1 cellular context compared by ENCODE assay signal in the genomic region with DNA sequence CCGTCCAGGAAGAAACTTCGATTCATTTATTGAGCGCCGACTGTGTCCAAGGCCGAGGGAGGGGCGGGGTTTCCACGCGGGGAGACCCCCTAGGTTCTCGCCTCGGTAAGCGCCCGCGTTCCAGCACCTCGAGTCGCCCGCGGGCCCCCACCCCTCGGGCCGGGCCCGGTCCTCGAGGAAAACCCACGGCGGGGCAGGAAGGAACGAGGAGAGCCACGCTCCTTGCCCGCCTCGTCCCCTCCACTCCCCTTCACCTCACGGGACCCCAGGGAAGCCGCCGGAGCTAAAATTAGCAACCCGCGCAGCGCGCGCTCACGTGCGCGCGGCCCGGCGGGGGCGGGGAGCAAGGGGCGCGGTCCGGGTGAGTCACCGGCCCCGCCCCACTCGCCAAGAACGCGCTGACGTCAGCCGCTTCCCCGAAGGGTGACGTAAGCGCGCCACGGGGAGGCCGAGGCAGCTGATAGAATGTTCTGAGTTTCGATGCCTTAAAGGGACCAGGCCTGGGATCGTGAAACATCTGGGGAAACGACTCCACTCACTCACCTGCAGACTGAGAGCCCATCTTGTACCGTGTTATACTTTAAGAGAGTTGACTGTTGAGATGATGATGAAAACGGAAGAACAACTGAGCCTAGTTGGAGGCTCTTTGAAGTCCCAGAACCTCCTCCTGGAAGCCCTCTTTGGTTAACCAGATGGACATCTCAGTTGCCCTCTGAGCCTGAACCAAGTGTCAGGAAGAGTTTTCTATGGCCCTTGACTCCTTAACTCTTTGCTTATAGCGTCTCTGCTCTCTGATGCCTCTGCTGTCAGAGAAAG.
TF ChIP-seq lines count a peak whose summit lies in the region.

No MANE protein-coding gene starts in this region.

TF ChIP-seq in HEK293, 187 proteins besides CTCF, POLR2A, EP300 and RAD21 (continued from another document and continues in another):
- TF ChIP-seq, protein P1, sequence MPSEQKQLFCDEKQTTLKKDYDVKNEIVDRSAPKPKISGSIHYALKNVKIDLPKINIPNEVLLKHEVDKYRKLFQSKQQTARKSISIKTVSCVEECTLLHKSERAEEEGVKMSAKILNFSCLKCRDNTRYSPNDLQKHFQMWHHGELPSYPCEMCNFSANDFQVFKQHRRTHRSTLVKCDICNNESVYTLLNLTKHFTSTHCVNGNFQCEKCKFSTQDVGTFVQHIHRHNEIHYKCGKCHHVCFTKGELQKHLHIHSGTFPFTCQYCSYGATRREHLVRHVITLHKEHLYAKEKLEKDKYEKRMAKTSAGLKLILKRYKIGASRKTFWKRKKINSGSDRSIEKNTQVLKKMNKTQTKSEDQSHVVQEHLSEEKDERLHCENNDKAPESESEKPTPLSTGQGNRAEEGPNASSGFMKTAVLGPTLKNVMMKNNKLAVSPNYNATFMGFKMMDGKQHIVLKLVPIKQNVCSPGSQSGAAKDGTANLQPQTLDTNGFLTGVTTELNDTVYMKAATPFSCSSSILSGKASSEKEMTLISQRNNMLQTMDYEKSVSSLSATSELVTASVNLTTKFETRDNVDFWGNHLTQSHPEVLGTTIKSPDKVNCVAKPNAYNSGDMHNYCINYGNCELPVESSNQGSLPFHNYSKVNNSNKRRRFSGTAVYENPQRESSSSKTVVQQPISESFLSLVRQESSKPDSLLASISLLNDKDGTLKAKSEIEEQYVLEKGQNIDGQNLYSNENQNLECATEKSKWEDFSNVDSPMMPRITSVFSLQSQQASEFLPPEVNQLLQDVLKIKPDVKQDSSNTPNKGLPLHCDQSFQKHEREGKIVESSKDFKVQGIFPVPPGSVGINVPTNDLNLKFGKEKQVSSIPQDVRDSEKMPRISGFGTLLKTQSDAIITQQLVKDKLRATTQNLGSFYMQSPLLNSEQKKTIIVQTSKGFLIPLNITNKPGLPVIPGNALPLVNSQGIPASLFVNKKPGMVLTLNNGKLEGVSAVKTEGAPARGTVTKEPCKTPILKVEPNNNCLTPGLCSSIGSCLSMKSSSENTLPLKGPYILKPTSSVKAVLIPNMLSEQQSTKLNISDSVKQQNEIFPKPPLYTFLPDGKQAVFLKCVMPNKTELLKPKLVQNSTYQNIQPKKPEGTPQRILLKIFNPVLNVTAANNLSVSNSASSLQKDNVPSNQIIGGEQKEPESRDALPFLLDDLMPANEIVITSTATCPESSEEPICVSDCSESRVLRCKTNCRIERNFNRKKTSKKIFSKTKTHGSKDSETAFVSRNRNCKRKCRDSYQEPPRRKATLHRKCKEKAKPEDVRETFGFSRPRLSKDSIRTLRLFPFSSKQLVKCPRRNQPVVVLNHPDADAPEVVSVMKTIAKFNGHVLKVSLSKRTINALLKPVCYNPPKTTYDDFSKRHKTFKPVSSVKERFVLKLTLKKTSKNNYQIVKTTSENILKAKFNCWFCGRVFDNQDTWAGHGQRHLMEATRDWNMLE (tag by site-specific recombination; conservative IDR thresholded peaks at IDR 0.05; ENCODE audit: low read depth) = 0 out of 2 replicates have a peak, but pooled peaks have one; percentile 44
- TF ChIP-seq ZSCAN30 (tag by site-specific recombination; IDR thresholded peaks at IDR 0.05) = 0 out of 2 replicates have a peak, but pooled peaks have one; percentile 13
- TF ChIP-seq, protein P2, sequence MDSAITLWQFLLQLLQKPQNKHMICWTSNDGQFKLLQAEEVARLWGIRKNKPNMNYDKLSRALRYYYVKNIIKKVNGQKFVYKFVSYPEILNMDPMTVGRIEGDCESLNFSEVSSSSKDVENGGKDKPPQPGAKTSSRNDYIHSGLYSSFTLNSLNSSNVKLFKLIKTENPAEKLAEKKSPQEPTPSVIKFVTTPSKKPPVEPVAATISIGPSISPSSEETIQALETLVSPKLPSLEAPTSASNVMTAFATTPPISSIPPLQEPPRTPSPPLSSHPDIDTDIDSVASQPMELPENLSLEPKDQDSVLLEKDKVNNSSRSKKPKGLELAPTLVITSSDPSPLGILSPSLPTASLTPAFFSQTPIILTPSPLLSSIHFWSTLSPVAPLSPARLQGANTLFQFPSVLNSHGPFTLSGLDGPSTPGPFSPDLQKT (IDR thresholded peaks at IDR 0.05; ENCODE audit: borderline replicate concordance, low read depth, low read length) = no peak
- no peak for TF ChIP-seq ZNF157 (tag by site-specific recombination; IDR thresholded peaks at IDR 0.05)
- 0 out of 2 replicates have a peak, but pooled peaks have one; percentile 54 for TF ChIP-seq ZNF561 (tag by site-specific recombination; IDR thresholded peaks at IDR 0.05; ENCODE audit: borderline replicate concordance)
- TF ChIP-seq KLF9 (tag by site-specific recombination; IDR thresholded peaks at IDR 0.05; ENCODE audit: low read depth) = peak; percentile 97
- TF ChIP-seq ZNF138 (tag by site-specific recombination; IDR thresholded peaks at IDR 0.05; ENCODE audit: borderline replicate concordance) = no peak
- TF ChIP-seq ZNF24 (tag by site-specific recombination; IDR thresholded peaks at IDR 0.05) = peak; percentile 76
- TF ChIP-seq ZNF335 (tag by site-specific recombination; conservative IDR thresholded peaks at IDR 0.05) = peak; percentile 48; the same call in 1 of the 2 replicates
- peak; percentile 90 for TF ChIP-seq KLF16 (tag by site-specific recombination; IDR thresholded peaks at IDR 0.05)
- no peak for TF ChIP-seq BCL11B (tag by site-specific recombination; IDR thresholded peaks at IDR 0.05; ENCODE audit: low read depth)
- TF ChIP-seq, protein P3, sequence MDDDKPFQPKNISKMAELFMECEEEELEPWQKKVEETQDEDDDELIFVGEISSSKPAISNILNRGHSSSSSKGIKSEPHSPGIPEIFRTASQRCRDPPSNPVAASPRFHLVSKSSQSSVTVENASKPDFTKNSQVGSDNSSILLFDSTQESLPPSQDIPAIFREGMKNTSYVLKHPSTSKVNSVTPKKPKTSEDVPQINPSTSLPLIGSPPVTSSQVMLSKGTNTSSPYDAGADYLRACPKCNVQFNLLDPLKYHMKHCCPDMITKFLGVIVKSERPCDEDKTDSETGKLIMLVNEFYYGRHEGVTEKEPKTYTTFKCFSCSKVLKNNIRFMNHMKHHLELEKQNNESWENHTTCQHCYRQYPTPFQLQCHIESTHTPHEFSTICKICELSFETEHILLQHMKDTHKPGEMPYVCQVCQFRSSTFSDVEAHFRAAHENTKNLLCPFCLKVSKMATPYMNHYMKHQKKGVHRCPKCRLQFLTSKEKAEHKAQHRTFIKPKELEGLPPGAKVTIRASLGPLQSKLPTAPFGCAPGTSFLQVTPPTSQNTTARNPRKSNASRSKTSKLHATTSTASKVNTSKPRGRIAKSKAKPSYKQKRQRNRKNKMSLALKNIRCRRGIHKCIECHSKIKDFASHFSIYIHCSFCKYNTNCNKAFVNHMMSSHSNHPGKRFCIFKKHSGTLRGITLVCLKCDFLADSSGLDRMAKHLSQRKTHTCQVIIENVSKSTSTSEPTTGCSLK (tag by site-specific recombination; IDR thresholded peaks at IDR 0.05) = no peak
- TF ChIP-seq ZNF2 (tag by site-specific recombination; IDR thresholded peaks at IDR 0.05) = no peak
- TF ChIP-seq ZNF175 (tag by site-specific recombination; IDR thresholded peaks at IDR 0.05) = no peak
- TF ChIP-seq, protein P4, sequence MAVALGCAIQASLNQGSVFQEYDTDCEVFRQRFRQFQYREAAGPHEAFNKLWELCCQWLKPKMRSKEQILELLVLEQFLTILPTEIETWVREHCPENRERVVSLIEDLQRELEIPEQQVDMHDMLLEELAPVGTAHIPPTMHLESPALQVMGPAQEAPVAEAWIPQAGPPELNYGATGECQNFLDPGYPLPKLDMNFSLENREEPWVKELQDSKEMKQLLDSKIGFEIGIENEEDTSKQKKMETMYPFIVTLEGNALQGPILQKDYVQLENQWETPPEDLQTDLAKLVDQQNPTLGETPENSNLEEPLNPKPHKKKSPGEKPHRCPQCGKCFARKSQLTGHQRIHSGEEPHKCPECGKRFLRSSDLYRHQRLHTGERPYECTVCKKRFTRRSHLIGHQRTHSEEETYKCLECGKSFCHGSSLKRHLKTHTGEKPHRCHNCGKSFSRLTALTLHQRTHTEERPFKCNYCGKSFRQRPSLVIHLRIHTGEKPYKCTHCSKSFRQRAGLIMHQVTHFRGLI (tag by site-specific recombination; IDR thresholded peaks at IDR 0.05) = no peak; the same call in 1 of the 2 replicates
- no peak for TF ChIP-seq ZNF600 (tag by site-specific recombination; IDR thresholded peaks at IDR 0.05)
- TF ChIP-seq, protein P5, sequence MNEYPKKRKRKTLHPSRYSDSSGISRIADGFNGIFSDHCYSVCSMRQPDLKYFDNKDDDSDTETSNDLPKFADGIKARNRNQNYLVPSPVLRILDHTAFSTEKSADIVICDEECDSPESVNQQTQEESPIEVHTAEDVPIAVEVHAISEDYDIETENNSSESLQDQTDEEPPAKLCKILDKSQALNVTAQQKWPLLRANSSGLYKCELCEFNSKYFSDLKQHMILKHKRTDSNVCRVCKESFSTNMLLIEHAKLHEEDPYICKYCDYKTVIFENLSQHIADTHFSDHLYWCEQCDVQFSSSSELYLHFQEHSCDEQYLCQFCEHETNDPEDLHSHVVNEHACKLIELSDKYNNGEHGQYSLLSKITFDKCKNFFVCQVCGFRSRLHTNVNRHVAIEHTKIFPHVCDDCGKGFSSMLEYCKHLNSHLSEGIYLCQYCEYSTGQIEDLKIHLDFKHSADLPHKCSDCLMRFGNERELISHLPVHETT (tag by site-specific recombination; IDR thresholded peaks at IDR 0.05) = peak; percentile 67; the same call in 1 of the 2 replicates
- TF ChIP-seq, protein P6, sequence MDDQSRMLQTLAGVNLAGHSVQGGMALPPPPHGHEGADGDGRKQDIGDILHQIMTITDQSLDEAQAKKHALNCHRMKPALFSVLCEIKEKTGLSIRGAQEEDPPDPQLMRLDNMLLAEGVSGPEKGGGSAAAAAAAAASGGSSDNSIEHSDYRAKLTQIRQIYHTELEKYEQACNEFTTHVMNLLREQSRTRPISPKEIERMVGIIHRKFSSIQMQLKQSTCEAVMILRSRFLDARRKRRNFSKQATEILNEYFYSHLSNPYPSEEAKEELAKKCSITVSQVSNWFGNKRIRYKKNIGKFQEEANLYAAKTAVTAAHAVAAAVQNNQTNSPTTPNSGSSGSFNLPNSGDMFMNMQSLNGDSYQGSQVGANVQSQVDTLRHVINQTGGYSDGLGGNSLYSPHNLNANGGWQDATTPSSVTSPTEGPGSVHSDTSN (CRISPR knock-in tag; IDR thresholded peaks at IDR 0.05) = 0 out of 2 replicates have a peak, but pooled peaks have one; percentile 30
- TF ChIP-seq OVOL3 (tag by site-specific recombination; IDR thresholded peaks at IDR 0.05) = no peak
- TF ChIP-seq SP7 (tag by site-specific recombination; IDR thresholded peaks at IDR 0.05) = peak; percentile 87
- TF ChIP-seq ZNF837 (tag by site-specific recombination; IDR thresholded peaks at IDR 0.05) = no peak
- TF ChIP-seq ZNF132 (tag by site-specific recombination; IDR thresholded peaks at IDR 0.05; ENCODE audit: borderline replicate concordance) = no peak
- TF ChIP-seq YY1 (tag by site-specific recombination; IDR thresholded peaks at IDR 0.05) = no peak
- TF ChIP-seq, protein P7, sequence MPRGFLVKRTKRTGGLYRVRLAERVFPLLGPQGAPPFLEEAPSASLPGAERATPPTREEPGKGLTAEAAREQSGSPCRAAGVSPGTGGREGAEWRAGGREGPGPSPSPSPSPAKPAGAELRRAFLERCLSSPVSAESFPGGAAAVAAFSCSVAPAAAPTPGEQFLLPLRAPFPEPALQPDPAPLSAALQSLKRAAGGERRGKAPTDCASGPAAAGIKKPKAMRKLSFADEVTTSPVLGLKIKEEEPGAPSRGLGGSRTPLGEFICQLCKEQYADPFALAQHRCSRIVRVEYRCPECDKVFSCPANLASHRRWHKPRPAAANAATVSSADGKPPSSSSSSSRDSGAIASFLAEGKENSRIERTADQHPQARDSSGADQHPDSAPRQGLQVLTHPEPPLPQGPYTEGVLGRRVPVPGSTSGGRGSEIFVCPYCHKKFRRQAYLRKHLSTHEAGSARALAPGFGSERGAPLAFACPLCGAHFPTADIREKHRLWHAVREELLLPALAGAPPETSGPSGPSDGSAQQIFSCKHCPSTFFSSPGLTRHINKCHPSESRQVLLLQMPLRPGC (tag by site-specific recombination; IDR thresholded peaks at IDR 0.05) = peak; percentile 54; the same call in 1 of the 2 replicates
- no peak for TF ChIP-seq ZNF324 (tag by site-specific recombination; IDR thresholded peaks at IDR 0.05)
- TF ChIP-seq, protein P8, sequence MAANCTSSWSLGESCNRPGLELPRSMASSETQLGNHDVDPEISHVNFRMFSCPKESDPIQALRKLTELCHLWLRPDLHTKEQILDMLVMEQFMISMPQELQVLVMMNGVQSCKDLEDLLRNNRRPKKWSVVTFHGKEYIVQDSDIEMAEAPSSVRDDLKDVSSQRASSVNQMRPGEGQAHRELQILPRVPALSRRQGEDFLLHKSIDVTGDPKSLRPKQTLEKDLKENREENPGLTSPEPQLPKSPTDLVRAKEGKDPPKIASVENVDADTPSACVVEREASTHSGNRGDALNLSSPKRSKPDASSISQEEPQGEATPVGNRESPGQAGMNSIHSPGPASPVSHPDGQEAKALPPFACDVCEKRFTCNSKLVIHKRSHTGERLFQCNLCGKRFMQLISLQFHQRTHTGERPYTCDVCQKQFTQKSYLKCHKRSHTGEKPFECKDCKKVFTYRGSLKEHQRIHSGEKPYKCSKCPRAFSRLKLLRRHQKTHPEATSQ (tag by site-specific recombination; IDR thresholded peaks at IDR 0.05) = no peak
- TF ChIP-seq ZNF37A (tag by site-specific recombination; IDR thresholded peaks at IDR 0.05) = no peak
- TF ChIP-seq ZNF112 (tag by site-specific recombination; IDR thresholded peaks at IDR 0.05) = no peak
- TF ChIP-seq ZNF202 (tag by site-specific recombination; IDR thresholded peaks at IDR 0.05; ENCODE audit: borderline replicate concordance) = no peak
- TF ChIP-seq ZBTB48 (tag by site-specific recombination; IDR thresholded peaks at IDR 0.05) = no peak
- TF ChIP-seq, protein P9, sequence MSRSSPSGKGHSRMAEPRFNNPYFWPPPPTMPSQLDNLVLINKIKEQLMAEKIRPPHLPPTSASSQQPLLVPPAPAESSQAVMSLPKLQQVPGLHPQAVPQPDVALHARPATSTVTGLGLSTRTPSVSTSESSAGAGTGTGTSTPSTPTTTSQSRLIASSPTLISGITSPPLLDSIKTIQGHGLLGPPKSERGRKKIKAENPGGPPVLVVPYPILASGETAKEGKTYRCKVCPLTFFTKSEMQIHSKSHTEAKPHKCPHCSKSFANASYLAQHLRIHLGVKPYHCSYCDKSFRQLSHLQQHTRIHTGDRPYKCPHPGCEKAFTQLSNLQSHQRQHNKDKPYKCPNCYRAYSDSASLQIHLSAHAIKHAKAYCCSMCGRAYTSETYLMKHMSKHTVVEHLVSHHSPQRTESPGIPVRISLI (tag by site-specific recombination; IDR thresholded peaks at IDR 0.05) = no peak
- TF ChIP-seq, protein P10, sequence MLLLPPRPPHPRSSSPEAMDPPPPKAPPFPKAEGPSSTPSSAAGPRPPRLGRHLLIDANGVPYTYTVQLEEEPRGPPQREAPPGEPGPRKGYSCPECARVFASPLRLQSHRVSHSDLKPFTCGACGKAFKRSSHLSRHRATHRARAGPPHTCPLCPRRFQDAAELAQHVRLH (tag by site-specific recombination; IDR thresholded peaks at IDR 0.05) = peak; percentile 94
- no peak for TF ChIP-seq ZNF354C (tag by site-specific recombination; IDR thresholded peaks at IDR 0.05; ENCODE audit: borderline replicate concordance, low read depth)
- TF ChIP-seq, protein P11, sequence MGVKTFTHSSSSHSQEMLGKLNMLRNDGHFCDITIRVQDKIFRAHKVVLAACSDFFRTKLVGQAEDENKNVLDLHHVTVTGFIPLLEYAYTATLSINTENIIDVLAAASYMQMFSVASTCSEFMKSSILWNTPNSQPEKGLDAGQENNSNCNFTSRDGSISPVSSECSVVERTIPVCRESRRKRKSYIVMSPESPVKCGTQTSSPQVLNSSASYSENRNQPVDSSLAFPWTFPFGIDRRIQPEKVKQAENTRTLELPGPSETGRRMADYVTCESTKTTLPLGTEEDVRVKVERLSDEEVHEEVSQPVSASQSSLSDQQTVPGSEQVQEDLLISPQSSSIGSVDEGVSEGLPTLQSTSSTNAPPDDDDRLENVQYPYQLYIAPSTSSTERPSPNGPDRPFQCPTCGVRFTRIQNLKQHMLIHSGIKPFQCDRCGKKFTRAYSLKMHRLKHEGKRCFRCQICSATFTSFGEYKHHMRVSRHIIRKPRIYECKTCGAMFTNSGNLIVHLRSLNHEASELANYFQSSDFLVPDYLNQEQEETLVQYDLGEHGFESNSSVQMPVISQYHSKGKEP (tag by site-specific recombination; IDR thresholded peaks at IDR 0.05) = peak; percentile 45; the same call in 1 of the 2 replicates
